9 cellular contexts compared by ENCODE assay signal in the genomic region with DNA sequence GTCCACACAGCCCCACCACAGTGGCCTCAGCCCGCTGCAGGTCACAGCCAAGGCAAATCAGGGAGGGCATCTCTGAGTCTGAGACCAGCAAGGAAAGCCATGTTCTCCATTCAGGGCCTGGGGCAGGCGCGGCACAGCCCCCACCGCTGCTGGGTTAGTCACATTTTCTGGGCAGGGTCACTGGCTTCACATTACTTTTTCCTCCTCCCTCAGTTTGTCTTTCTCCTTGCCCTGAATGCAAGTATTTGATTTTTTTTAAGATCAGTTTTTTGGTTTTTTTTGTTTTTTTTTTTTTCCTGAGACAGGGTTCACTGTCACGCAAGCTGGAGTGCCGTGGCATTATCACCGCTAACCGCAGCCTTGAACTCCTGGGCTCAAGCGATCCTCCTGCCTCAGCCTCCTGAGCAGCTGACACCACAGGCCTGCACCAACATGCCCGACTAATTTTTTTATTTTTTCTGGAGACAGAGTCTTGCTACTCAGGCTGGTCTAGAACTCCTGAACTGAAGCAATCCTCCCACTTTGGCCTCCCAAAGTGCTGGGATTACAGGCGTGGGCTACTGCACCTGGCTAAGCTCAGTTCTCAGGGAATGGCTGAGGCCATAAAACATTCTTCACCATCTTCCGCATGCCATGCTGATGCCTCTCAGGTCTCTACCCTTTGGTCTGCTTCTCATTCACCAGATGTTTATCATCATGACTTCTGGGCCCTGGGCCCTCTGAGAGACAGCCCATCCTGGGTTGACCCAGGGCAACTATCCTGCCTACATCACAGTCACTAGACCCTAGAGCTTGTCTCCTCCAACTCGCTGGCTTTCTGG. TPM values are rescaled to one million over a fixed set of nuclear protein-coding genes. Genes with fewer than 3 reads are reported as not detected.
DNase-seq lines count a peak whose midpoint lies in the region; ATAC-seq and TF ChIP-seq lines count a peak whose summit lies in the region.
"Had no signal": no experiment of that assay in that cellular context is flagged by ENCODE, and none has a peak within 500 bp of the region (broad histone marks: within the 10 kb centered on the region; RNA-seq: fewer than 3 reads in every experiment).

No MANE protein-coding gene starts in this region.

- DNase-seq in MG63, result peak; percentile 80
- DNase-seq in renal cortical epithelial cell (ENCODE audit: low read depth), result peak; percentile 29
- DNase-seq in G401 (ENCODE audit: low spot score), result no peak
- DNase-seq in chondrocyte (ENCODE audit: low spot score), result no peak
- DNase-seq: NCI-H2227 treated with DMSO at 0.1 percent for 48 hours had no signal

- H3K9ac ChIP-seq in ES-I3 (ENCODE audit: low read depth, low read length) (peak overlapping the region; percentile 12; the same call in 1 of the 2 replicates), duodenal mucosa (ENCODE audit: low read depth in 1 of 2, low read length in 2 of 2) (peak overlapping the region in 1 of 2 donors; percentile 64)

- no peaks in the 10 kb centered on the region for H3K27me3 ChIP-seq in MG63
- no peaks in the 10 kb centered on the region for H3K27me3 ChIP-seq in duodenal mucosa (ENCODE audit: control insufficient read depth in 1 of 2, insufficient read depth in 2 of 2, low read length in 2 of 2)

- ATAC-seq in HG02798 (IDR thresholded peaks at IDR 0.05; ENCODE audit: poor library complexity, unreplicated experiment) (no peak), HG02571 (IDR thresholded peaks at IDR 0.05; ENCODE audit: unreplicated experiment) (no peak)

- no peaks in the 10 kb centered on the region for H3K9me3 Mint-ChIP-seq in chondrocyte (ENCODE audit: low read depth)

- no peak overlapping the region for H3K27ac ChIP-seq in duodenal mucosa (ENCODE audit: low read depth, low read length)

- no peak overlapping the region for H3K27ac Mint-ChIP-seq in chondrocyte (ENCODE audit: unreplicated experiment)

- H3K4me3 Mint-ChIP-seq in chondrocyte (ENCODE audit: unreplicated experiment), result no peak overlapping the region

- in situ Hi-C loops in G401 (cut with HindIII; ENCODE audit: low sequenced_read_pairs), result no loop called here

- no peaks in the 10 kb centered on the region for H3K9me3 ChIP-seq in ES-I3 (ENCODE audit: control insufficient read depth, insufficient read depth, low read length)
- no peaks in the 10 kb centered on the region for H3K9me3 ChIP-seq in MG63
- no peaks in the 10 kb centered on the region for H3K9me3 ChIP-seq in duodenal mucosa (ENCODE audit: control insufficient read depth in 1 of 2, low read length in 2 of 2)

- H3K4me3 ChIP-seq in MG63 (peak overlapping the region; percentile 54), duodenal mucosa (ENCODE audit: low read depth in 1 of 2, low read length in 2 of 2) (peak overlapping the region; percentile 63 to 73)

- H3K27me3 Mint-ChIP-seq in chondrocyte (ENCODE audit: low read depth), result no peaks in the 10 kb centered on the region

- peaks cover 30% of the 10 kb centered on the region for H3K4me1 ChIP-seq in ES-I3 (ENCODE audit: insufficient read depth, low read length)
- H3K4me1 ChIP-seq in duodenal mucosa (ENCODE audit: control insufficient read depth in 1 of 2, insufficient read depth in 2 of 2, low read length in 2 of 2), result peaks cover 39 to 40% of the 10 kb centered on the region in 2 donors

- no peak for TF ChIP-seq CTCF in chondrocyte (IDR thresholded peaks at IDR 0.05)

- H3K4me1 Mint-ChIP-seq in chondrocyte (ENCODE audit: low read depth), result peaks cover 50% of the 10 kb centered on the region

- no peaks in the 10 kb centered on the region for H3K36me3 Mint-ChIP-seq in chondrocyte (ENCODE audit: low read depth)

- H3K36me3 ChIP-seq in ES-I3 (ENCODE audit: insufficient read depth, low read length), result no peaks in the 10 kb centered on the region
- H3K36me3 ChIP-seq in MG63, result peaks cover 15% of the 10 kb centered on the region
- no peaks in the 10 kb centered on the region for H3K36me3 ChIP-seq in duodenal mucosa (ENCODE audit: control insufficient read depth in 1 of 2, insufficient read depth in 2 of 2, low read length in 2 of 2)

RNA-seq across cellular contexts. Expression of a gene that starts 0.6 kb away (rescaled TPM):
- 283 and 538 TPM in 2 replicates for total RNA-seq in MG63 (2014; rRNA removed; shearing (Covaris generic); ENCODE audit: low replicate concordance)
- total RNA-seq in renal cortical epithelial cell (295 and 502 TPM in 2 replicates), chondrocyte (40.5 to 77.6 TPM (median 76.5 TPM) in 3 replicates)
- 1.0 and 5.3 TPM in 2 replicates for total RNA-seq in G401 (2014; rRNA removed; shearing (Covaris generic))

RNA-seq across cellular contexts. Expression of a gene that starts 7.7 kb away (rescaled TPM):
- total RNA-seq in MG63 (2014; rRNA removed; shearing (Covaris generic); ENCODE audit: low replicate concordance), result 0.76 and 1.2 TPM in 2 replicates
- total RNA-seq in renal cortical epithelial cell (0.40 TPM in 1 of 2 replicates, not detected in the other), chondrocyte (0.47 TPM in 1 of 3 replicates, not detected in the others)
- not detected in 2 replicates for total RNA-seq in G401 (2014; rRNA removed; shearing (Covaris generic))

RNA-seq across cellular contexts. Expression of a gene that starts 56.2 kb away (rescaled TPM):
- 3.9 and 25.3 TPM in 2 replicates for total RNA-seq in MG63 (2014; rRNA removed; shearing (Covaris generic); ENCODE audit: low replicate concordance)
- total RNA-seq in renal cortical epithelial cell (17.5 and 18.6 TPM in 2 replicates), chondrocyte (14.3 to 20.0 TPM (median 15.2 TPM) in 3 replicates)
- 11.0 and 11.2 TPM in 2 replicates for total RNA-seq in G401 (2014; rRNA removed; shearing (Covaris generic))

RNA-seq across cellular contexts. Expression of a gene that starts 56.5 kb away (rescaled TPM):
- total RNA-seq in MG63 (2014; rRNA removed; shearing (Covaris generic); ENCODE audit: low replicate concordance), result 28.3 and 40.1 TPM in 2 replicates
- 79.7 and 91.5 TPM in 2 replicates for total RNA-seq in renal cortical epithelial cell
- 32.1 and 39.6 TPM in 2 replicates for total RNA-seq in G401 (2014; rRNA removed; shearing (Covaris generic))
- 35.6 to 40.3 TPM (median 36.3 TPM) in 3 replicates for total RNA-seq in chondrocyte

Comparison
In these comparisons a context has a peak if more than half of its experiments do, and no peak if none do; other contexts are left out.
1. DNase-seq: peak in MG63 (single experiment) and renal cortical epithelial cell (single experiment); none in G401 (single experiment) and chondrocyte (single experiment).